Comparison of ENCODE assay signal across 10 cellular contexts in the genomic region with DNA sequence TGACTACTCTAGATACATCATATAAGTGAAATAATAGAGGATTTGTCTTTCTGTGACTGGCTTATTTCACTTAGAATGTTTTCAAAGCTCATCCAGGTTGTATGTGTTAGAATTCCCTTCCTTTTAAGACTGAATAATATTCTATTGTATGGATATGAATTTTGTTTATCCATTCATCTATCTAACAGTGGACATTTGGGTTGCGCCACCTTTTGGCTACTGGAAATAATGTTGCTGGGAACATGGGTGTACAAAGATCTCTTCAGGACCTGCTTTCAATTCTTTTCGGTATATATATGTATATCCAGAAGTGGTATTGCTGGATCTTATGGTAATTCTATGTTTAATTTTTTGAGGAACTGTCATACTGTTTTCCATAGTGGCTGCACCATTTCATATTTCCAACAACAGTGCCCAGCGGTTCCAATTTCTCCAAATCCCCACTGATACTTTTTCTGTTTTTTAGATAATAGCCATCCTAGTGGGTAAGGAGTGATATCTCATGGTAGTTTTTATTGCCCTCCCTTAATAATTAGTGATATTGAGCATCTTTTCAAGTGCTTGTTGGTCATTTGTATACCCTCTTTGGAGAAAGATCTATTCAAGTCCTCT. TPM values are rescaled to one million over a fixed set of nuclear protein-coding genes. Genes with fewer than 3 reads are reported as not detected.
A peak's percentile ranks its signal among the peaks of the same experiment; 100 is the strongest.
DNase-seq lines count a peak whose midpoint lies in the region; ATAC-seq and TF ChIP-seq lines count a peak whose summit lies in the region.
"Had no signal": no experiment of that assay in that cellular context is flagged by ENCODE, and none has a peak within 500 bp of the region (broad histone marks: within the 10 kb centered on the region; RNA-seq: fewer than 3 reads in every experiment).

No MANE protein-coding gene starts in this region.

- H3K4me1 ChIP-seq in foreskin keratinocyte, result peaks cover 3% of the 10 kb centered on the region

- ATAC-seq in foreskin keratinocyte (no peak), GM21515 (IDR thresholded peaks at IDR 0.05; ENCODE audit: unreplicated experiment) (no peak), GM18907 (IDR thresholded peaks at IDR 0.05; ENCODE audit: unreplicated experiment) (no peak)

- no peak overlapping the region for H3K27ac ChIP-seq in foreskin keratinocyte

- no peak overlapping the region for H3K4me3 ChIP-seq in GM12864 (ENCODE audit: low read depth, low read length)

- in situ Hi-C loops in ACHN (cut with HindIII; ENCODE audit: low pct_ligation_motif_present, low pct_unique_long_range_greater_than_20kb, low sequenced_read_pairs), result no loop called here

- TF ChIP-seq CTCF in GM12864 (IDR thresholded peaks at IDR 0.05; ENCODE audit: low read depth, low read length, missing control alignments) (peak; percentile 18), foreskin keratinocyte (conservative IDR thresholded peaks at IDR 0.05) (peak; percentile 78)

- no peaks in the 10 kb centered on the region for H3K27me3 ChIP-seq in foreskin keratinocyte

- DNase-seq in ACHN (peak; percentile 25), GM12864 (ENCODE audit: low read depth) (no peak), RPMI8226 (peak; percentile 19), foreskin keratinocyte (peak in 1 of 2 donors; percentile 48), mesenteric fat pad (ENCODE audit: low spot score) (no peak), kidney glomerular epithelial cell (lab: John Stamatoyannopoulos, UW) (no peak)
- DNase-seq: foreskin melanocyte, NCI-H524 treated with DMSO at 0.1 percent for 48 hours had no signal

RNA-seq across cellular contexts. Expression of gene SCD5, which starts 3.4 kb away (rescaled TPM):
- total RNA-seq in foreskin keratinocyte, result 16.9 and 18.5 TPM in 2 replicates
- polyA plus RNA-seq in foreskin keratinocyte, result 8.7 and 9.2 TPM in 2 replicates
- total RNA-seq in mesenteric fat pad, result 4.7 TPM

Comparison
In these comparisons a context has a peak if more than half of its experiments do, and no peak if none do; other contexts are left out.
1. DNase-seq: peak in ACHN (single experiment) and RPMI8226 (single experiment); none in GM12864 (single experiment), mesenteric fat pad (single experiment) and kidney glomerular epithelial cell (single experiment).